In the genomic region with DNA sequence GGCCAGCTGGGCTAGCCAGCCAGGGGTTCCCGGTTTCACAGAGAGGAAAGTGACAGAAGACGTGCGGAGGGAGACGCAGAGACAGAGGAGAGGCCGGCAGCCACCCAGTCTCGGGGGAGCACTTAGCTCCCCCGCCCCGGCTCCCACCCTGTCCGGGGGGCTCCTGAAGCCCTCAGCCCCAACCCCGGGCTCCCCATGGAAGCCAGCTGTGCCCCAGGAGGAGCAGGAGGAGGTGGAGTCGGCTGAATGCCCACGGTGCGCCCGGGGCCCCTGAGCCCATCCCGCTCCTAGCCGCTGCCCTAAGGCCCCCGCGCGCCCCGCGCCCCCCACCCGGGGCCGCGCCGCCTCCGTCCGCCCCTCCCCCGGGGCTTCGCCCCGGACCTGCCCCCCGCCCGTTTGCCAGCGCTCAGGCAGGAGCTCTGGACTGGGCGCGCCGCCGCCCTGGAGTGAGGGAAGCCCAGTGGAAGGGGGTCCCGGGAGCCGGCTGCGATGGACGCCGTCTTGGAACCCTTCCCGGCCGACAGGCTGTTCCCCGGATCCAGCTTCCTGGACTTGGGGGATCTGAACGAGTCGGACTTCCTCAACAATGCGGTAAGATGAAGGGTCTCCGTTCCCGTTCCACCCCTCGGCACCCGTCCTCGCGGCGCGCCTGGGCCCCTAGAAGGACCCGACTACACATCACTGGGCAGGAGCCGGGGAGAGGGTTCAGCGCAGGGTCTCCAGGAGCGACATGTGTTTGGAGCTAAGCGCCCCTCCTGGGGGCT, we compare ENCODE assay signal across 8 cellular contexts. TPM values are rescaled to one million over a fixed set of nuclear protein-coding genes. Genes with fewer than 3 reads are reported as not detected.
DNase-seq lines count a peak whose midpoint lies in the region; ATAC-seq and TF ChIP-seq lines count a peak whose summit lies in the region.

A gene with protein sequence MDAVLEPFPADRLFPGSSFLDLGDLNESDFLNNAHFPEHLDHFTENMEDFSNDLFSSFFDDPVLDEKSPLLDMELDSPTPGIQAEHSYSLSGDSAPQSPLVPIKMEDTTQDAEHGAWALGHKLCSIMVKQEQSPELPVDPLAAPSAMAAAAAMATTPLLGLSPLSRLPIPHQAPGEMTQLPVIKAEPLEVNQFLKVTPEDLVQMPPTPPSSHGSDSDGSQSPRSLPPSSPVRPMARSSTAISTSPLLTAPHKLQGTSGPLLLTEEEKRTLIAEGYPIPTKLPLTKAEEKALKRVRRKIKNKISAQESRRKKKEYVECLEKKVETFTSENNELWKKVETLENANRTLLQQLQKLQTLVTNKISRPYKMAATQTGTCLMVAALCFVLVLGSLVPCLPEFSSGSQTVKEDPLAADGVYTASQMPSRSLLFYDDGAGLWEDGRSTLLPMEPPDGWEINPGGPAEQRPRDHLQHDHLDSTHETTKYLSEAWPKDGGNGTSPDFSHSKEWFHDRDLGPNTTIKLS (plus strand): TSS at position 40 of the 764 bp plus-strand sequence. CDS start 450 bp downstream, at position 490.

- intact Hi-C loops in OCI-LY7 (cut with micrococcal nuclease; ENCODE audit: unreplicated experiment) (no loop called here), natural killer cell (cut with micrococcal nuclease) (no loop called here)

- in situ Hi-C loops in GM13976 (cut with MboI; ENCODE audit: low sequenced_read_pairs, unreplicated experiment), result no loop called here

- DNase-seq in GM13976 (ENCODE audit: low spot score) (peak; percentile 66), retina (peak; percentile 87), OCI-LY7 (ENCODE audit: low spot score) (no peak), GM20000 (ENCODE audit: low spot score) (no peak), natural killer cell (no peak), NK-92 (lab: John Stamatoyannopoulos, UW; ENCODE audit: unreplicated experiment) (no peak)

- CTCF ChIA-PET in OCI-LY7 (lab: Charles Lee; ENCODE audit: unreplicated experiment), result no interaction called here

- H3K27ac Mint-ChIP-seq in natural killer cell, result no peak within 1 kb of the TSS

- H3K4me3 ChIP-seq in gastroesophageal sphincter, result peak within 1 kb of the TSS; percentile 11 to 64
- H3K4me3 ChIP-seq in OCI-LY7 (ENCODE audit: low read depth, low read length, poor library complexity, severe bottlenecking), result no peak within 1 kb of the TSS

- peaks cover 0 to 5% of the 10 kb centered on the region in 2 donors for H3K4me1 Mint-ChIP-seq in natural killer cell

- no peaks in the 10 kb centered on the region for H3K9me3 Mint-ChIP-seq in natural killer cell

- H3K4me2 ChIP-seq in OCI-LY7 (ENCODE audit: low read length), result no peak within 1 kb of the TSS

- no peak for TF ChIP-seq CTCF in GM13976 (IDR thresholded peaks at IDR 0.05; ENCODE audit: borderline replicate concordance, control extremely low read depth, extremely low read depth, insufficient read depth, missing control alignments)
- no peak for TF ChIP-seq CTCF in gastroesophageal sphincter (IDR thresholded peaks at IDR 0.05)
- no peak for TF ChIP-seq CTCF in OCI-LY7 (conservative IDR thresholded peaks at IDR 0.05; ENCODE audit: low read length)
- TF ChIP-seq CTCF in GM20000 (IDR thresholded peaks at IDR 0.05; ENCODE audit: extremely low read depth, missing control alignments), result no peak
- no peak for TF ChIP-seq CTCF in natural killer cell (IDR thresholded peaks at IDR 0.05)

- H3K27ac ChIP-seq in gastroesophageal sphincter (peak within 1 kb of the TSS in 3 of 4 donors; percentile 31 to 80 (median 67)), OCI-LY7 (ENCODE audit: low read depth, low read length, poor library complexity, severe bottlenecking) (no peak within 1 kb of the TSS)

- no peak within 1 kb of the TSS for H2AFZ ChIP-seq in OCI-LY7 (ENCODE audit: low read length)

- no peaks in the 10 kb centered on the region for H4K20me1 ChIP-seq in OCI-LY7 (ENCODE audit: insufficient read depth, low read length)

- no peaks in the 10 kb centered on the region for H3K36me3 Mint-ChIP-seq in natural killer cell

- H3K79me2 ChIP-seq in OCI-LY7 (ENCODE audit: insufficient read depth, low read depth, low read length), result no peaks in the 10 kb centered on the region

- H3K27me3 Mint-ChIP-seq in natural killer cell (ENCODE audit: low read depth in 2 of 2), result peaks cover 41 to 43% of the 10 kb centered on the region in 2 donors

- POLR2A ChIA-PET in OCI-LY7 (lab: Charles Lee), result interaction anchor here (0.6 kb wide), 2 partner anchors 38 to 403 kb away, joined by 3 to 6 read pairs; no protein-coding TSS in a partner anchor

- BruUV-seq in OCI-LY7 (replicated peaks; lab: Mats Ljungman, UMichigan), result no TSS peak

- no peak within 1 kb of the TSS for H3K4me3 Mint-ChIP-seq in natural killer cell

- H3K9me3 ChIP-seq in gastroesophageal sphincter, result no peaks in the 10 kb centered on the region
- H3K9me3 ChIP-seq in OCI-LY7 (ENCODE audit: low read length), result no peaks in the 10 kb centered on the region

- TF ChIP-seq EP300 in gastroesophageal sphincter (IDR thresholded peaks at IDR 0.05), result no peak

- no peaks in the 10 kb centered on the region for H3K9me2 ChIP-seq in OCI-LY7 (ENCODE audit: insufficient read depth, low read length)

- peaks cover 59% of the 10 kb centered on the region for H3K27me3 ChIP-seq in gastroesophageal sphincter

- H3K36me3 ChIP-seq in gastroesophageal sphincter (no peaks in the 10 kb centered on the region), OCI-LY7 (ENCODE audit: insufficient read depth, low read length) (no peaks in the 10 kb centered on the region)

- no peak for ATAC-seq in gastroesophageal sphincter
- no peak for ATAC-seq in natural killer cell

- H3K4me1 ChIP-seq in gastroesophageal sphincter (peaks cover 0 to 69% (median 37%) of the 10 kb centered on the region in 3 donors), OCI-LY7 (ENCODE audit: insufficient read depth, low read length, poor library complexity, severe bottlenecking) (no peaks in the 10 kb centered on the region)

- TF ChIP-seq POLR2A in gastroesophageal sphincter (IDR thresholded peaks at IDR 0.05), result no peak

- 0% methylated on average over 1 to 5 of the region's 61 CpGs for WGBS in gastroesophageal sphincter (ENCODE audit: low coverage in 1 of 2), 2 donors

TF ChIP-seq in PFSK-1, 5 proteins besides CTCF, POLR2A, EP300 and RAD21:
- TF ChIP-seq, protein P1, sequence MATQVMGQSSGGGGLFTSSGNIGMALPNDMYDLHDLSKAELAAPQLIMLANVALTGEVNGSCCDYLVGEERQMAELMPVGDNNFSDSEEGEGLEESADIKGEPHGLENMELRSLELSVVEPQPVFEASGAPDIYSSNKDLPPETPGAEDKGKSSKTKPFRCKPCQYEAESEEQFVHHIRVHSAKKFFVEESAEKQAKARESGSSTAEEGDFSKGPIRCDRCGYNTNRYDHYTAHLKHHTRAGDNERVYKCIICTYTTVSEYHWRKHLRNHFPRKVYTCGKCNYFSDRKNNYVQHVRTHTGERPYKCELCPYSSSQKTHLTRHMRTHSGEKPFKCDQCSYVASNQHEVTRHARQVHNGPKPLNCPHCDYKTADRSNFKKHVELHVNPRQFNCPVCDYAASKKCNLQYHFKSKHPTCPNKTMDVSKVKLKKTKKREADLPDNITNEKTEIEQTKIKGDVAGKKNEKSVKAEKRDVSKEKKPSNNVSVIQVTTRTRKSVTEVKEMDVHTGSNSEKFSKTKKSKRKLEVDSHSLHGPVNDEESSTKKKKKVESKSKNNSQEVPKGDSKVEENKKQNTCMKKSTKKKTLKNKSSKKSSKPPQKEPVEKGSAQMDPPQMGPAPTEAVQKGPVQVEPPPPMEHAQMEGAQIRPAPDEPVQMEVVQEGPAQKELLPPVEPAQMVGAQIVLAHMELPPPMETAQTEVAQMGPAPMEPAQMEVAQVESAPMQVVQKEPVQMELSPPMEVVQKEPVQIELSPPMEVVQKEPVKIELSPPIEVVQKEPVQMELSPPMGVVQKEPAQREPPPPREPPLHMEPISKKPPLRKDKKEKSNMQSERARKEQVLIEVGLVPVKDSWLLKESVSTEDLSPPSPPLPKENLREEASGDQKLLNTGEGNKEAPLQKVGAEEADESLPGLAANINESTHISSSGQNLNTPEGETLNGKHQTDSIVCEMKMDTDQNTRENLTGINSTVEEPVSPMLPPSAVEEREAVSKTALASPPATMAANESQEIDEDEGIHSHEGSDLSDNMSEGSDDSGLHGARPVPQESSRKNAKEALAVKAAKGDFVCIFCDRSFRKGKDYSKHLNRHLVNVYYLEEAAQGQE (IDR thresholded peaks at IDR 0.05; ENCODE audit: insufficient read depth in 1 of 2, low read depth in 2 of 2, low read length in 2 of 2), result no peak
- peak; percentile 99; the same call in 1 of the 2 replicates for TF ChIP-seq SIN3A (IDR thresholded peaks at IDR 0.05; ENCODE audit: borderline replicate concordance, insufficient read depth, low read length)
- TF ChIP-seq POLR2AphosphoS5 (IDR thresholded peaks at IDR 0.05; ENCODE audit: low read depth, low read length), result peak; percentile 92
- peak; percentile 93; the same call in 1 of the 2 replicates for TF ChIP-seq TAF1 (IDR thresholded peaks at IDR 0.05; ENCODE audit: borderline replicate concordance, insufficient read depth, low read length)
- TF ChIP-seq FOXP2 (optimal IDR thresholded peaks at IDR 0.05; ENCODE audit: borderline replicate concordance, extremely low read depth, extremely low read length, insufficient read depth), result no peak

RNA-seq across cellular contexts. Expression of the gene that starts here (rescaled TPM):
- polyA plus RNA-seq in PFSK-1 (2012; ENCODE audit: insufficient read length, low read depth), result 114 TPM
- total RNA-seq in gastroesophageal sphincter, result 1 to 10 TPM in 3 of 4 donors, under 1 TPM in 1; 0.81 to 5.2 (median 1.7) TPM
- not detected in 2 replicates for total RNA-seq in OCI-LY7 (2014; rRNA removed; shearing (Covaris generic))
- 0.15 and 0.17 TPM in 2 replicates for total RNA-seq in OCI-LY7 (2022)
- total RNA-seq in natural killer cell, result not detected

Comparison
In these comparisons a context has a peak if more than half of its experiments do, and no peak if none do; other contexts are left out.
1. DNase-seq: peak in GM13976 (single experiment) and retina (single experiment); none in OCI-LY7 (single experiment), GM20000 (single experiment), natural killer cell (single experiment) and NK-92 (single experiment).